ENCODE assay signal across 1 cellular context in the genomic region with DNA sequence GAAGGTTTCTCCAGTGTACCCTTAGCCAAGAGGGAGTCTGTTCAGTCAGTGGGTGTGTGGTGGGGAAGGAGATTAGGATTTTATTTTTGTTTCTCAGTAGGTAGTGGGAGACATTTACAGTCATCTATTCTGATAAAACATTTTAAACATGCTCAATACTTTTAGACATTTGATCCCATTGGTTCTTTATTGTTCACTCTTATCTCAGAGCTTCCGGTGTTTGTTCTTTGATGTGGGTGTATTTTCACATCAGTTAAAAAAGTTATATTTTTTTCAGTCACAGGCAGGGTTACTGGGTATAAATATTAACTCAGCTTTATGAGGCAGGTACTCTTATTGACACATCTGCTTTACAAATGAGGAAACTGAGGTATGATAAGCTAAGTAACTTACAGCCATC.
TF ChIP-seq lines count a peak whose summit lies in the region.

No MANE protein-coding gene starts in this region.

TF ChIP-seq in HEK293, 187 proteins besides CTCF, POLR2A, EP300 and RAD21 (continued from another document):
- TF ChIP-seq, protein P1, sequence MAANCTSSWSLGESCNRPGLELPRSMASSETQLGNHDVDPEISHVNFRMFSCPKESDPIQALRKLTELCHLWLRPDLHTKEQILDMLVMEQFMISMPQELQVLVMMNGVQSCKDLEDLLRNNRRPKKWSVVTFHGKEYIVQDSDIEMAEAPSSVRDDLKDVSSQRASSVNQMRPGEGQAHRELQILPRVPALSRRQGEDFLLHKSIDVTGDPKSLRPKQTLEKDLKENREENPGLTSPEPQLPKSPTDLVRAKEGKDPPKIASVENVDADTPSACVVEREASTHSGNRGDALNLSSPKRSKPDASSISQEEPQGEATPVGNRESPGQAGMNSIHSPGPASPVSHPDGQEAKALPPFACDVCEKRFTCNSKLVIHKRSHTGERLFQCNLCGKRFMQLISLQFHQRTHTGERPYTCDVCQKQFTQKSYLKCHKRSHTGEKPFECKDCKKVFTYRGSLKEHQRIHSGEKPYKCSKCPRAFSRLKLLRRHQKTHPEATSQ (tag by site-specific recombination; IDR thresholded peaks at IDR 0.05), result no peak
TF ChIP-seq in HEK293: peak in this region for 1.
